1 cellular context compared by ENCODE assay signal in the genomic region with DNA sequence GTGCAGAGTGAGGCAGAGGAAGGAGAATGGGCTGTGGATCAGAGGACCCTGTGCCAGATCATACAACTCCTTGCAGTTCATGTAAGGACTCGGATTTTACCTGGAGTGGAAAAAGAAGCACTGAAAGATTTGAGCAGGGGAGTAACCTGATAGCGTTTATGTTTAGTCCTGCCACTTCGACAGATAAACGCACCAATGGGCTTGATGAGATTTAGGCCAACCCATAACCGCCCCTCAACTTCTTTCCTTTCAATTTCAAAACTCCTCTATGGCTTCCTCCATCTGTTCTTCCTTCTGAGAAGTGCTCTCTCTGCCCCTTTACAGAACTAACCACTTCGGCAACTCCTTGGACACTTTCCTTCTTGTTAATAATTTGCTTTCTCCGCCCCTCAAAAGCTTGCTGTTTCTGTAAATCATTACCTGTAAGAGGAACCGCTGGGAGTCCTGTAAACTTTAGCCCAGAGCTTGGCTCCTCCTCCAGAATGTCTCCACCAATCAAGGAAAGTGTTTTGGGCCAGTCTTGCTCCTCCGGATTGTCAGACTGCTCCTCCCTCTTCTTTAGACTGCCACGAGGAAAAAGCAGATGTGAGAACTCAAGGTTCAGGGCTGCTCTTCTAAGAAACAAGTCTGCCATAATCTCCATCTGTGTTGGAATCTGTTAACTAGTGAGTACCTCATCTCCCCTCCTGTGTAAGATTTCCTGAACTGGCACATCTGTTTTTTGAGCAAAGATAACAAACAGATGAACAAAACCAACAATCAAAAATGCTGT.
TF ChIP-seq lines count a peak whose summit lies in the region.

A gene with protein sequence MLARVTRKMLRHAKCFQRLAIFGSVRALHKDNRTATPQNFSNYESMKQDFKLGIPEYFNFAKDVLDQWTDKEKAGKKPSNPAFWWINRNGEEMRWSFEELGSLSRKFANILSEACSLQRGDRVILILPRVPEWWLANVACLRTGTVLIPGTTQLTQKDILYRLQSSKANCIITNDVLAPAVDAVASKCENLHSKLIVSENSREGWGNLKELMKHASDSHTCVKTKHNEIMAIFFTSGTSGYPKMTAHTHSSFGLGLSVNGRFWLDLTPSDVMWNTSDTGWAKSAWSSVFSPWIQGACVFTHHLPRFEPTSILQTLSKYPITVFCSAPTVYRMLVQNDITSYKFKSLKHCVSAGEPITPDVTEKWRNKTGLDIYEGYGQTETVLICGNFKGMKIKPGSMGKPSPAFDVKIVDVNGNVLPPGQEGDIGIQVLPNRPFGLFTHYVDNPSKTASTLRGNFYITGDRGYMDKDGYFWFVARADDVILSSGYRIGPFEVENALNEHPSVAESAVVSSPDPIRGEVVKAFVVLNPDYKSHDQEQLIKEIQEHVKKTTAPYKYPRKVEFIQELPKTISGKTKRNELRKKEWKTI (plus strand): TSS at position 554 of the 772 bp plus-strand sequence. CDS start 6,021 bp downstream, outside the sequence.

TF ChIP-seq in K562, 482 proteins besides CTCF, POLR2A, EP300 and RAD21 (continued from another document):
- TF ChIP-seq ETV6 (IDR thresholded peaks at IDR 0.05; ENCODE audit: borderline replicate concordance in 1 of 2, low read depth in 2 of 2, low read length in 1 of 2) (no peak), ETV6 (CRISPR knock-in tag; IDR thresholded peaks at IDR 0.05; ENCODE audit: borderline replicate concordance) (no peak), ZKSCAN3 (CRISPR knock-in tag; IDR thresholded peaks at IDR 0.05) (no peak), ZNF175 (CRISPR knock-in tag; IDR thresholded peaks at IDR 0.05; ENCODE audit: low read depth) (no peak), ZSCAN29 (IDR thresholded peaks at IDR 0.05) (no peak), ERF (CRISPR knock-in tag; IDR thresholded peaks at IDR 0.05) (no peak; the same call in 1 of the 2 replicates), TBP (optimal IDR thresholded peaks at IDR 0.05; ENCODE audit: low read depth, low read length) (peak; percentile 38), SIX5 (IDR thresholded peaks at IDR 0.05; ENCODE audit: borderline replicate concordance in 1 of 2, insufficient read depth in 1 of 2, low read depth in 1 of 2, low read length in 2 of 2) (no peak), MTA3 (IDR thresholded peaks at IDR 0.05; ENCODE audit: borderline replicate concordance) (peak; percentile 59; the same call in 1 of the 2 replicates), NELFE (IDR thresholded peaks at IDR 0.05; ENCODE audit: insufficient read depth, insufficient read length) (no peak), ZNF3 (CRISPR knock-in tag; IDR thresholded peaks at IDR 0.05) (no peak), XRCC4 (IDR thresholded peaks at IDR 0.05; ENCODE audit: extremely low read depth, insufficient read depth, insufficient read length) (no peak), ETV1 (tag; conservative IDR thresholded peaks at IDR 0.05; ENCODE audit: low read depth) (no peak), RUNX1 (IDR thresholded peaks at IDR 0.05; ENCODE audit: low read depth) (no peak), TBL1XR1 (IDR thresholded peaks at IDR 0.05; ENCODE audit: low read length in 2 of 2) (no peak), MCM5 (IDR thresholded peaks at IDR 0.05; ENCODE audit: low read depth) (no peak), TAF9B (IDR thresholded peaks at IDR 0.05; ENCODE audit: partially characterized antibody) (peak; percentile 38), ZNF224 (CRISPR knock-in tag; IDR thresholded peaks at IDR 0.05) (no peak)
- TF ChIP-seq, protein P1, sequence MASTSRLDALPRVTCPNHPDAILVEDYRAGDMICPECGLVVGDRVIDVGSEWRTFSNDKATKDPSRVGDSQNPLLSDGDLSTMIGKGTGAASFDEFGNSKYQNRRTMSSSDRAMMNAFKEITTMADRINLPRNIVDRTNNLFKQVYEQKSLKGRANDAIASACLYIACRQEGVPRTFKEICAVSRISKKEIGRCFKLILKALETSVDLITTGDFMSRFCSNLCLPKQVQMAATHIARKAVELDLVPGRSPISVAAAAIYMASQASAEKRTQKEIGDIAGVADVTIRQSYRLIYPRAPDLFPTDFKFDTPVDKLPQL (IDR thresholded peaks at IDR 0.05; ENCODE audit: extremely low read depth, insufficient read length), result peak; percentile 20
- TF ChIP-seq, protein P2, sequence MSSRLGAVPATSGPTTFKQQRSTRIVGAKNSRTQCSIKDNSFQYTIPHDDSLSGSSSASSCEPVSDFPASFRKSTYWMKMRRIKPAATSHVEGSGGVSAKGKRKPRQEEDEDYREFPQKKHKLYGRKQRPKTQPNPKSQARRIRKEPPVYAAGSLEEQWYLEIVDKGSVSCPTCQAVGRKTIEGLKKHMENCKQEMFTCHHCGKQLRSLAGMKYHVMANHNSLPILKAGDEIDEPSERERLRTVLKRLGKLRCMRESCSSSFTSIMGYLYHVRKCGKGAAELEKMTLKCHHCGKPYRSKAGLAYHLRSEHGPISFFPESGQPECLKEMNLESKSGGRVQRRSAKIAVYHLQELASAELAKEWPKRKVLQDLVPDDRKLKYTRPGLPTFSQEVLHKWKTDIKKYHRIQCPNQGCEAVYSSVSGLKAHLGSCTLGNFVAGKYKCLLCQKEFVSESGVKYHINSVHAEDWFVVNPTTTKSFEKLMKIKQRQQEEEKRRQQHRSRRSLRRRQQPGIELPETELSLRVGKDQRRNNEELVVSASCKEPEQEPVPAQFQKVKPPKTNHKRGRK (tag; IDR thresholded peaks at IDR 0.05), result no peak
- TF ChIP-seq, protein P3, sequence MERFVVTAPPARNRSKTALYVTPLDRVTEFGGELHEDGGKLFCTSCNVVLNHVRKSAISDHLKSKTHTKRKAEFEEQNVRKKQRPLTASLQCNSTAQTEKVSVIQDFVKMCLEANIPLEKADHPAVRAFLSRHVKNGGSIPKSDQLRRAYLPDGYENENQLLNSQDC (CRISPR knock-in tag; IDR thresholded peaks at IDR 0.05), result no peak
- TF ChIP-seq, protein P4, sequence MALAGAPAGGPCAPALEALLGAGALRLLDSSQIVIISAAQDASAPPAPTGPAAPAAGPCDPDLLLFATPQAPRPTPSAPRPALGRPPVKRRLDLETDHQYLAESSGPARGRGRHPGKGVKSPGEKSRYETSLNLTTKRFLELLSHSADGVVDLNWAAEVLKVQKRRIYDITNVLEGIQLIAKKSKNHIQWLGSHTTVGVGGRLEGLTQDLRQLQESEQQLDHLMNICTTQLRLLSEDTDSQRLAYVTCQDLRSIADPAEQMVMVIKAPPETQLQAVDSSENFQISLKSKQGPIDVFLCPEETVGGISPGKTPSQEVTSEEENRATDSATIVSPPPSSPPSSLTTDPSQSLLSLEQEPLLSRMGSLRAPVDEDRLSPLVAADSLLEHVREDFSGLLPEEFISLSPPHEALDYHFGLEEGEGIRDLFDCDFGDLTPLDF (CRISPR knock-in tag; IDR thresholded peaks at IDR 0.05), result 0 out of 2 replicates have a peak, but pooled peaks have one; percentile 26
TF ChIP-seq in K562: peak in this region for 83.
